In the genomic region with DNA sequence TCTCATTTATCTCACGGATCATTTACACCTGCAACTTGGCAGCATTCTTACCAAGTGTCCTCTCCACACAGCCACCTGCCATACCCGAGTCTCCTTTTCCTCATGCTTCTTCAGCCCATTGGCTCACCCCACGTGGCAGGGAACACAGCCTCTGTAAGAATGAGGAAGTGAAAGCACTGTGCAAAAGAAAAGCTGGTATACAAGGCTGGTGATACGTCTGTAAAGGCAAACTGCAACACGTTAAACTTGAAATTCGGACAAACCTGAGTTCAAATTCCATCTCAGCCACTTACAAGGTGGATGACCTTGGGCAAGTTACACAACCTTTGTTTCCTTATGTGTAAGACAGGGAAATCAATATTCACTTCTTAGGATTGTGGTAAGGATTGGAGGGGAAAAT, we compare ENCODE assay signal across 9 cellular contexts.
DNase-seq lines count a peak whose midpoint lies in the region; ATAC-seq and TF ChIP-seq lines count a peak whose summit lies in the region.
"Had no signal": no experiment of that assay in that cellular context is flagged by ENCODE, and none has a peak within 500 bp of the region (broad histone marks: within the 10 kb centered on the region; RNA-seq: fewer than 3 reads in every experiment).

No MANE protein-coding gene starts in this region.

- no peaks in the 10 kb centered on the region for H3K27me3 Mint-ChIP-seq in endodermal cell (ENCODE audit: insufficient read depth)
- H3K27me3 Mint-ChIP-seq: CD4-positive, CD25-positive, alpha-beta regulatory T cell had no signal

- H3K9me3 Mint-ChIP-seq in endodermal cell = no peaks in the 10 kb centered on the region
- H3K9me3 Mint-ChIP-seq: CD4-positive, CD25-positive, alpha-beta regulatory T cell had no signal

- H3K4me3 Mint-ChIP-seq in endodermal cell = no peak overlapping the region
- H3K4me3 Mint-ChIP-seq: CD4-positive, CD25-positive, alpha-beta regulatory T cell had no signal

- TF ChIP-seq CTCF in mucosa of descending colon (IDR thresholded peaks at IDR 0.05) = no peak
- no peak for TF ChIP-seq CTCF in endodermal cell (conservative IDR thresholded peaks at IDR 0.05)

- peaks cover 6% of the 10 kb centered on the region for H3K4me1 Mint-ChIP-seq in endodermal cell
- H3K4me1 Mint-ChIP-seq: CD4-positive, CD25-positive, alpha-beta regulatory T cell had no signal

- no peaks in the 10 kb centered on the region for H3K36me3 Mint-ChIP-seq in endodermal cell (ENCODE audit: low read depth)
- H3K36me3 Mint-ChIP-seq: CD4-positive, CD25-positive, alpha-beta regulatory T cell had no signal

- no peaks in the 10 kb centered on the region for H3K27me3 ChIP-seq in endodermal cell (ENCODE audit: control insufficient read depth, insufficient read depth, low read length, poor library complexity, severe bottlenecking)

- intact Hi-C loops in mucosa of descending colon (cut with DNase I, micrococcal nuclease) = no loop called here

- H3K4me3 ChIP-seq in mucosa of descending colon (no peak overlapping the region), endodermal cell (ENCODE audit: low read length) (no peak overlapping the region)

- peak; percentile 3 for DNase-seq in A172 (ENCODE audit: low spot score)
- peak; percentile 88 for DNase-seq in RPMI8226
- DNase-seq in mucosa of descending colon = peak; percentile 61 to 84 (median 77)
- DNase-seq in stimulated activated naive CD8-positive, alpha-beta T cell treated with anti-CD3 and anti-CD28 coated beads, Interleukin-15, Interleukin-2, amounts not matched to agents 100 U/mL and 50 U/mL, for 24 hours = no peak
- DNase-seq in endodermal cell = no peak
- no peak for DNase-seq in NCI-H524 (lab: John Stamatoyannopoulos, UW)
- DNase-seq: CD4-positive, CD25-positive, alpha-beta regulatory T cell had no signal

- 86 to 91% methylated on average over 4 to 6 of the region's 6 CpGs for WGBS in endodermal cell (ENCODE audit: insufficient coverage in 1 of 2, insufficient read length in 1 of 2), 2 experiments

- H3K9me3 ChIP-seq in mucosa of descending colon = no peaks in the 10 kb centered on the region
- H3K9me3 ChIP-seq in endodermal cell (ENCODE audit: control insufficient read depth, low read length) = no peaks in the 10 kb centered on the region

- H3K27ac ChIP-seq in endodermal cell (ENCODE audit: low read depth, low read length) = no peak overlapping the region

- no peak overlapping the region for H3K27ac Mint-ChIP-seq in endodermal cell
- H3K27ac Mint-ChIP-seq: CD4-positive, CD25-positive, alpha-beta regulatory T cell had no signal

- no peak overlapping the region for H3K9ac ChIP-seq in endodermal cell (ENCODE audit: extremely low read depth, low read length, poor library complexity, severe bottlenecking)

- H3K36me3 ChIP-seq in mucosa of descending colon (ENCODE audit: low read depth) = no peaks in the 10 kb centered on the region
- H3K36me3 ChIP-seq in endodermal cell (ENCODE audit: control insufficient read depth, insufficient read depth, low read length) = no peaks in the 10 kb centered on the region

- ATAC-seq in GM19324 (IDR thresholded peaks at IDR 0.05; ENCODE audit: low FRiP score, unreplicated experiment) = peak; percentile 91
- ATAC-seq in HG03196 (IDR thresholded peaks at IDR 0.05; ENCODE audit: unreplicated experiment) = peak; percentile 97
- ATAC-seq in mucosa of descending colon = peak; percentile 98
- no peak for ATAC-seq in stimulated activated naive CD8-positive, alpha-beta T cell treated with anti-CD3 and anti-CD28 coated beads, Interleukin-15, Interleukin-2, amounts not matched to agents 100 U/mL and 50 U/mL, for 24 hours

- H3K4me1 ChIP-seq in mucosa of descending colon (ENCODE audit: low read depth) (no peaks in the 10 kb centered on the region), endodermal cell (ENCODE audit: control insufficient read depth, insufficient read depth, low read length) (no peaks in the 10 kb centered on the region)

Comparison
In these comparisons a context has a peak if more than half of its experiments do, and no peak if none do; other contexts are left out.
1. DNase-seq: peak in A172 (single experiment), RPMI8226 (single experiment) and mucosa of descending colon (3 of 3); none in stimulated activated naive CD8-positive, alpha-beta T cell treated with anti-CD3 and anti-CD28 coated beads, Interleukin-15, Interleukin-2, amounts not matched to agents 100 U/mL and 50 U/mL, for 24 hours (single experiment), endodermal cell (single experiment) and NCI-H524 (0 of 2).